ENCODE assay signal across 8 cellular contexts in genomic region chr22:40385041-40385782, GRCh38. TPM values are rescaled to one million over a fixed set of nuclear protein-coding genes. Genes with fewer than 3 reads are reported as not detected.
DNase-seq lines count a peak whose midpoint lies in the region; ATAC-seq and TF ChIP-seq lines count a peak whose summit lies in the region.

No MANE protein-coding gene starts in this region.

- H3K27ac Mint-ChIP-seq in dendritic cell treated with granulocyte-macrophage colony-stimulating factor and Interleukin-4, amounts not matched to agents 40 ng/mL and 50 ng/mL, for 4 days = peak overlapping the region; percentile 39

- CTCF ChIA-PET in Panc1 (lab: Charles Lee) = no interaction called here

- H3K36me3 ChIP-seq in Panc1 (ENCODE audit: control insufficient read depth, insufficient read depth, low read length) = no peaks in the 10 kb centered on the region
- no peaks in the 10 kb centered on the region for H3K36me3 ChIP-seq in testis (ENCODE audit: low read depth, missing control alignments)

- DNase-seq in activated CD4-positive, alpha-beta T cell treated with anti-CD3 and anti-CD28 coated beads for 4 hours = peak; percentile 30 to 35
- no peak for DNase-seq in activated CD4-positive, alpha-beta T cell treated with anti-CD3 and anti-CD28 coated beads, Interleukin-2, amount 50 U/mL, for 48 hours
- DNase-seq in Panc1 (ENCODE audit: low read depth, low spot score) (no peak), testis (no peak)
- no peak for DNase-seq in stimulated activated naive CD8-positive, alpha-beta T cell treated with anti-CD3 and anti-CD28 coated beads, Interleukin-15, Interleukin-2, amounts not matched to agents 100 U/mL and 50 U/mL, for 24 hours

- TF ChIP-seq CTCF in Panc1 (IDR thresholded peaks at IDR 0.05) = no peak
- TF ChIP-seq CTCF in testis (IDR thresholded peaks at IDR 0.05) = no peak

- H3K36me3 Mint-ChIP-seq in dendritic cell treated with granulocyte-macrophage colony-stimulating factor and Interleukin-4, amounts not matched to agents 40 ng/mL and 50 ng/mL, for 4 days (ENCODE audit: low read depth) = peaks cover 16% of the 10 kb centered on the region

- H3K27me3 Mint-ChIP-seq in dendritic cell treated with granulocyte-macrophage colony-stimulating factor and Interleukin-4, amounts not matched to agents 40 ng/mL and 50 ng/mL, for 4 days = no peaks in the 10 kb centered on the region

- H3K27me3 ChIP-seq in Panc1 (ENCODE audit: control insufficient read depth, insufficient read depth, low read length) (no peaks in the 10 kb centered on the region), testis (no peaks in the 10 kb centered on the region)

- TSS peak; percentile 45 for BruUV-seq in Panc1 (replicated peaks; lab: Mats Ljungman, UMichigan)

- H3K4me3 ChIP-seq in Panc1 (ENCODE audit: low read depth in 2 of 2, low read length in 2 of 2) (no peak overlapping the region), testis (no peak overlapping the region)

- H3K27ac ChIP-seq in Panc1 (ENCODE audit: low read length) = no peak overlapping the region
- H3K27ac ChIP-seq in testis = no peak overlapping the region

- no peaks in the 10 kb centered on the region for H3K9me3 Mint-ChIP-seq in dendritic cell treated with granulocyte-macrophage colony-stimulating factor and Interleukin-4, amounts not matched to agents 40 ng/mL and 50 ng/mL, for 4 days

- WGBS in testis, 2 donors = 83 to 89% methylated on average over 10 of the region's 10 CpGs

- POLR2A ChIA-PET in Panc1 (lab: Charles Lee) = no interaction called here

- H3K4me3 Mint-ChIP-seq in dendritic cell treated with granulocyte-macrophage colony-stimulating factor and Interleukin-4, amounts not matched to agents 40 ng/mL and 50 ng/mL, for 4 days = peak overlapping the region; percentile 60

- no peak for TF ChIP-seq POLR2A in testis (IDR thresholded peaks at IDR 0.05)

- H3K9me3 ChIP-seq in Panc1 (ENCODE audit: control insufficient read depth, insufficient read depth, low read depth, low read length) (no peaks in the 10 kb centered on the region), testis (no peaks in the 10 kb centered on the region)

- peaks cover 45% of the 10 kb centered on the region for H3K4me1 Mint-ChIP-seq in dendritic cell treated with granulocyte-macrophage colony-stimulating factor and Interleukin-4, amounts not matched to agents 40 ng/mL and 50 ng/mL, for 4 days (ENCODE audit: low read depth)

- H3K4me1 ChIP-seq in Panc1 (ENCODE audit: control insufficient read depth, insufficient read depth, low read length) = no peaks in the 10 kb centered on the region
- H3K4me1 ChIP-seq in testis = no peaks in the 10 kb centered on the region

- in situ Hi-C loops in Panc1 (cut with HindIII; ENCODE audit: low pct_unique_long_range_greater_than_20kb, low sequenced_read_pairs) = no loop called here

- intact Hi-C loops in Panc1 (cut with micrococcal nuclease; ENCODE audit: unreplicated experiment) = no loop called here
- intact Hi-C loops in dendritic cell treated with granulocyte-macrophage colony-stimulating factor and Interleukin-4, amounts not matched to agents 40 ng/mL and 50 ng/mL, for 4 days (cut with micrococcal nuclease) = no loop called here
- intact Hi-C loops in testis (cut with DNase I; ENCODE audit: low total_unique reads) = no loop called here

- ATAC-seq in Panc1 (no peak), HG02970 (IDR thresholded peaks at IDR 0.05; ENCODE audit: low FRiP score, unreplicated experiment) (no peak), GM18517 (IDR thresholded peaks at IDR 0.05; ENCODE audit: unreplicated experiment) (no peak)
- peak; percentile 76 for ATAC-seq in stimulated activated naive CD8-positive, alpha-beta T cell treated with anti-CD3 and anti-CD28 coated beads, Interleukin-15, Interleukin-2, amounts not matched to agents 100 U/mL and 50 U/mL, for 24 hours

RNA-seq across cellular contexts. Expression of gene SGSM3, which starts 14.8 kb away (rescaled TPM):
- 49.4 TPM for total RNA-seq in Panc1 (2021; ENCODE audit: unreplicated experiment)
- polyA plus RNA-seq in Panc1 (2012; ENCODE audit: insufficient read length) = 72.9 TPM
- total RNA-seq in testis = 10 to 100 TPM; 75.8 to 84.7 TPM
- polyA plus RNA-seq in testis (ENCODE audit: insufficient read depth, low read depth, low replicate concordance) = 92.8 TPM

RNA-seq across cellular contexts. Expression of gene ADSL, which starts 38.9 kb away (rescaled TPM):
- total RNA-seq in Panc1 (2021; ENCODE audit: unreplicated experiment) = 107 TPM
- 94.3 TPM for polyA plus RNA-seq in Panc1 (2012; ENCODE audit: insufficient read length)
- 100 to 1,000 TPM in 1 of 2 donors, 10 to 100 TPM in 1; 78.9 to 102 TPM for total RNA-seq in testis
- 72.4 TPM for polyA plus RNA-seq in testis (ENCODE audit: insufficient read depth, low read depth, low replicate concordance)

Comparison
In these comparisons a context has a peak if more than half of its experiments do, and no peak if none do; other contexts are left out.
1. DNase-seq: peak in activated CD4-positive, alpha-beta T cell treated with anti-CD3 and anti-CD28 coated beads for 4 hours (2 of 2); none in activated CD4-positive, alpha-beta T cell treated with anti-CD3 and anti-CD28 coated beads, Interleukin-2, amount 50 U/mL, for 48 hours (0 of 2), Panc1 (single experiment), stimulated activated naive CD8-positive, alpha-beta T cell treated with anti-CD3 and anti-CD28 coated beads, Interleukin-15, Interleukin-2, amounts not matched to agents 100 U/mL and 50 U/mL, for 24 hours (single experiment) and testis (single experiment).